10 cellular contexts compared by ENCODE assay signal in the genomic region with DNA sequence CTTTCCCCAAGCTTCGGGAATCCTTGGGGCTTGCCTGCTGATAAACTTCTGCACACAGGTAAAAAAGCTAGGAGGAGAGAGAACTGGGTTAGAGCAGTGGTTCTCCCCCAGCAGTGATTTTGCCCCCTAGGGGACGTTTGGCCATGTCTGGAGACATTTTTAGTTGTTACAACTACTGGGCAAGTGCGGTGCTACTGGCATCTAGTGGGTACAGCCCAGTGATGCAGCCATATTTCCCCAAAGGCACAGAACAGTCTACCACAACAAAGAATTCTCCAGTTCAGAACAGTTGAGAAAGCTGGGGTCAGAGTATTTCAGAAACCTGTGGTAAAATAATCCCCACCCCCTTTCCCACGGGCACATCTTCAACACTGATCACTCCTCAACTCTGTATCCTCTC. TPM values are rescaled to one million over a fixed set of nuclear protein-coding genes. Genes with fewer than 3 reads are reported as not detected.
DNase-seq lines count a peak whose midpoint lies in the region; ATAC-seq and TF ChIP-seq lines count a peak whose summit lies in the region.
"Had no signal": no experiment of that assay in that cellular context is flagged by ENCODE, and none has a peak within 500 bp of the region (broad histone marks: within the 10 kb centered on the region; RNA-seq: fewer than 3 reads in every experiment).

No MANE protein-coding gene starts in this region.

- H3K4me1 Mint-ChIP-seq in activated naive CD8-positive, alpha-beta T cell treated with anti-CD3 and anti-CD28 coated beads, Interleukin-2, amount 10 ng/mL, durations not matched to agents 7 days and 5 days: peaks cover 35% of the 10 kb centered on the region

- no peak overlapping the region for H2AFZ ChIP-seq in OCI-LY7 (ENCODE audit: low read length)
- H2AFZ ChIP-seq: parathyroid adenoma had no signal

- no peak overlapping the region for H3K4me2 ChIP-seq in OCI-LY7 (ENCODE audit: low read length)

- peak overlapping the region; percentile 51 for H3K4me3 Mint-ChIP-seq in activated naive CD8-positive, alpha-beta T cell treated with anti-CD3 and anti-CD28 coated beads, Interleukin-2, amount 10 ng/mL, durations not matched to agents 7 days and 5 days

- DNase-seq in SIG-M5 treated with dmso at 0.1 percent for 504 hours (lab: John Stamatoyannopoulos, UW; ENCODE audit: unreplicated experiment) (peak; percentile 34), SIG-M5 (lab: John Stamatoyannopoulos, UW) (no peak), OCI-LY7 (ENCODE audit: low spot score) (peak; percentile 59), NCI-H1092 treated with DMSO at 0.1 percent for 48 hours (lab: John Stamatoyannopoulos, UW) (no peak)
- DNase-seq in activated naive CD8-positive, alpha-beta T cell treated with anti-CD3 and anti-CD28 coated beads, Interleukin-2, amount 10 ng/mL, durations not matched to agents 7 days and 5 days: no peak
- peak; percentile 11 for DNase-seq in stimulated activated CD4-positive, alpha-beta T cell treated with anti-CD3 and anti-CD28 coated beads, Interleukin-4, amount 100 ng/mL, for 24 hours

- no peak overlapping the region for H3K27ac Mint-ChIP-seq in activated naive CD8-positive, alpha-beta T cell treated with anti-CD3 and anti-CD28 coated beads, Interleukin-2, amount 10 ng/mL, durations not matched to agents 7 days and 5 days

- TF ChIP-seq CTCF in OCI-LY7 (conservative IDR thresholded peaks at IDR 0.05; ENCODE audit: low read length): peak; percentile 80

- peaks cover 1% of the 10 kb centered on the region for H3K9me3 Mint-ChIP-seq in activated naive CD8-positive, alpha-beta T cell treated with anti-CD3 and anti-CD28 coated beads, Interleukin-2, amount 10 ng/mL, durations not matched to agents 7 days and 5 days

- POLR2A ChIA-PET in OCI-LY7 (lab: Charles Lee): no interaction called here
- POLR2A ChIA-PET in activated naive CD8-positive, alpha-beta T cell treated with anti-CD3 and anti-CD28 coated beads, Interleukin-2, amount 10 ng/mL, durations not matched to agents 7 days and 5 days (lab: Charles Lee): no interaction called here

- no peak overlapping the region for H3K27ac ChIP-seq in OCI-LY7 (ENCODE audit: low read depth, low read length, poor library complexity, severe bottlenecking)
- H3K27ac ChIP-seq: parathyroid adenoma had no signal

- H3K9me3 ChIP-seq in OCI-LY7 (ENCODE audit: low read length): no peaks in the 10 kb centered on the region

- no peak overlapping the region for H3K4me3 ChIP-seq in OCI-LY7 (ENCODE audit: low read depth, low read length, poor library complexity, severe bottlenecking)

- no peaks in the 10 kb centered on the region for H3K9me2 ChIP-seq in OCI-LY7 (ENCODE audit: insufficient read depth, low read length)

- peaks cover 5% of the 10 kb centered on the region for H3K36me3 Mint-ChIP-seq in activated naive CD8-positive, alpha-beta T cell treated with anti-CD3 and anti-CD28 coated beads, Interleukin-2, amount 10 ng/mL, durations not matched to agents 7 days and 5 days

- peak; percentile 56 for ATAC-seq in activated naive CD8-positive, alpha-beta T cell treated with anti-CD3 and anti-CD28 coated beads, Interleukin-2, amount 10 ng/mL, durations not matched to agents 7 days and 5 days (ENCODE audit: low read depth)
- ATAC-seq in GM21367 (IDR thresholded peaks at IDR 0.05; ENCODE audit: unreplicated experiment) (no peak), HG02884 (IDR thresholded peaks at IDR 0.05; ENCODE audit: unreplicated experiment) (no peak)
- ATAC-seq: Right ventricle myocardium inferior had no signal

- no TSS peak for BruUV-seq in OCI-LY7 (replicated peaks; lab: Mats Ljungman, UMichigan)

- no peaks in the 10 kb centered on the region for H4K20me1 ChIP-seq in OCI-LY7 (ENCODE audit: insufficient read depth, low read length)

- H3K79me2 ChIP-seq in OCI-LY7 (ENCODE audit: insufficient read depth, low read depth, low read length): no peaks in the 10 kb centered on the region
- H3K79me2 ChIP-seq: parathyroid adenoma had no signal

- intact Hi-C loops in OCI-LY7 (cut with micrococcal nuclease; ENCODE audit: unreplicated experiment): loop anchor here (2.0 kb wide), 1 partner anchor 71 kb away; no protein-coding TSS in a partner anchor

- H3K27me3 Mint-ChIP-seq in activated naive CD8-positive, alpha-beta T cell treated with anti-CD3 and anti-CD28 coated beads, Interleukin-2, amount 10 ng/mL, durations not matched to agents 7 days and 5 days: peaks cover 11% of the 10 kb centered on the region

- H3K4me1 ChIP-seq in OCI-LY7 (ENCODE audit: insufficient read depth, low read length, poor library complexity, severe bottlenecking): peaks cover 12% of the 10 kb centered on the region
- H3K4me1 ChIP-seq: parathyroid adenoma had no signal

- CTCF ChIA-PET in OCI-LY7 (lab: Charles Lee; ENCODE audit: unreplicated experiment): no interaction called here

- H3K36me3 ChIP-seq in OCI-LY7 (ENCODE audit: insufficient read depth, low read length): no peaks in the 10 kb centered on the region

RNA-seq across cellular contexts. Expression of gene LRRC71, which starts 41.3 kb away (rescaled TPM):
- not detected in 2 replicates for total RNA-seq in OCI-LY7 (2014; rRNA removed; shearing (Covaris generic))
- total RNA-seq in OCI-LY7 (2022): not detected in 2 replicates
- total RNA-seq in activated naive CD8-positive, alpha-beta T cell treated with anti-CD3 and anti-CD28 coated beads, Interleukin-2, amount 10 ng/mL, durations not matched to agents 7 days and 5 days: not detected
- total RNA-seq: Right ventricle myocardium inferior had no signal

Comparison
In these comparisons a context has a peak if more than half of its experiments do, and no peak if none do; other contexts are left out.
1. DNase-seq: peak in SIG-M5 treated with dmso at 0.1 percent for 504 hours (single experiment), OCI-LY7 (single experiment) and stimulated activated CD4-positive, alpha-beta T cell treated with anti-CD3 and anti-CD28 coated beads, Interleukin-4, amount 100 ng/mL, for 24 hours (single experiment); none in SIG-M5 (single experiment), activated naive CD8-positive, alpha-beta T cell treated with anti-CD3 and anti-CD28 coated beads, Interleukin-2, amount 10 ng/mL, durations not matched to agents 7 days and 5 days (single experiment) and NCI-H1092 treated with DMSO at 0.1 percent for 48 hours (single experiment).